ENCODE assay signal across 11 cellular contexts in the genomic region with DNA sequence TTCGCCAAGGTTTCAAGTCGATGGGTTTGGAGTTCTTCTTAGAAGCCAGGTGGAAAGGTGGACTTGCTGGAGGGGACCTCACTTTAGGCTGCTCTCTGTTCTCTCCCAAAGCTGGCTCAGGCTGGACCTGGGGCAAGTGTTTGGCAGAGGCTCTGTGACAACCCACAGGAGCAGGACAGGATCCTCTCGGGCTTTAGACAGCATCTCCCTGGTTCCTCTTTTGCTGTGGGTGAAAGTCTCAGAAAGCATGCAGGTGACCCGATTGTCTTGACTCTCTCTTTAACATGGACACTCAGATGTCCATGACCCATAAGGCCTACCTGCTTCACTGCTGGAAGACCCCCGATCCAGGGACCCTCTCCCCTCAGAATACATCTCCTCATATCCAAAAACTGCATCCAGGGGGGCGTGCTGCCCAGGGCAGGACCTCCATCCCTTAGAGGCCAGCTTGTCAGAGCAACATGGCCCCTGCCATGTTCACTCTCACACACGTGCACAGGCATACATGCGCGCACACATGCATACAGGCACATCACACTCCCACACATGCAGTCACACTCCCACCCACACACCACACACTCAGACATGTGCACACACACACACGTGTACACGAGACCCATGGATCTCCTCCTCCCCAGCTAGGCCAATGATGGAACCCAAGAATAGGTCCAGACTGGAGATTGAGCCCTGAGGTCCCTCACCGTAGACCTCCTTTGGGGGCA. TPM values are rescaled to one million over a fixed set of nuclear protein-coding genes. Genes with fewer than 3 reads are reported as not detected.
DNase-seq lines count a peak whose midpoint lies in the region; ATAC-seq and TF ChIP-seq lines count a peak whose summit lies in the region.
"Had no signal": no experiment of that assay in that cellular context is flagged by ENCODE, and none has a peak within 500 bp of the region (broad histone marks: within the 10 kb centered on the region; RNA-seq: fewer than 3 reads in every experiment).

No MANE protein-coding gene starts in this region.

- no peaks in the 10 kb centered on the region for H3K9me3 Mint-ChIP-seq in activated naive CD4-positive, alpha-beta T cell treated with anti-CD3 and anti-CD28 coated beads, Interleukin-2, amount 50 U/mL, for 24 hours
- no peaks in the 10 kb centered on the region for H3K9me3 Mint-ChIP-seq in activated naive CD8-positive, alpha-beta T cell treated with anti-CD3 and anti-CD28 coated beads for 36 hours

- 86 to 97% methylated on average over 9 to 11 of the region's 12 CpGs for WGBS in mesodermal cell (ENCODE audit: insufficient coverage in 2 of 2), 2 experiments
- 87% methylated on average over 12 of the region's 12 CpGs for WGBS in suprapubic skin

- TF ChIP-seq POLR2A in suprapubic skin (IDR thresholded peaks at IDR 0.05) = no peak

- peak overlapping the region; percentile 19 for H3K27ac Mint-ChIP-seq in activated naive CD4-positive, alpha-beta T cell treated with anti-CD3 and anti-CD28 coated beads, Interleukin-2, amount 50 U/mL, for 24 hours
- peak overlapping the region; percentile 64 for H3K27ac Mint-ChIP-seq in activated naive CD8-positive, alpha-beta T cell treated with anti-CD3 and anti-CD28 coated beads for 36 hours

- H3K4me3 ChIP-seq in mesodermal cell (ENCODE audit: extremely low read depth, insufficient read depth, low read length, poor library complexity, severe bottlenecking) (no peak overlapping the region), suprapubic skin (no peak overlapping the region)

- peaks cover 7% of the 10 kb centered on the region for H3K4me1 Mint-ChIP-seq in activated naive CD4-positive, alpha-beta T cell treated with anti-CD3 and anti-CD28 coated beads, Interleukin-2, amount 50 U/mL, for 24 hours
- peaks cover 7% of the 10 kb centered on the region for H3K4me1 Mint-ChIP-seq in activated naive CD8-positive, alpha-beta T cell treated with anti-CD3 and anti-CD28 coated beads for 36 hours

- DNase-seq in activated naive CD4-positive, alpha-beta T cell (lab: John Stamatoyannopoulos, UW) = no peak
- DNase-seq in activated naive CD8-positive, alpha-beta T cell treated with anti-CD3 and anti-CD28 coated beads for 36 hours = no peak
- DNase-seq in suprapubic skin (ENCODE audit: low spot score in 2 of 2) = no peak
- DNase-seq in NK-92 treated with Interleukin-12 subunit alpha and Interleukin-12 subunit beta, amount 100 ng/mL, for 24 hours (lab: John Stamatoyannopoulos, UW) = no peak
- DNase-seq in activated effector memory CD4-positive, alpha-beta T cell treated with Interleukin-2 at 50 U/mL for 16 hours = no peak
- DNase-seq: KG1; kidney glomerular epithelial cell; stimulated activated CD4-positive, alpha-beta T cell treated with anti-CD3 and anti-CD28 coated beads, Interleukin-4, amount 100 ng/mL, for 24 hours had no signal

- H3K4me3 Mint-ChIP-seq in activated naive CD4-positive, alpha-beta T cell treated with anti-CD3 and anti-CD28 coated beads, Interleukin-2, amount 50 U/mL, for 24 hours = no peak overlapping the region
- H3K4me3 Mint-ChIP-seq in activated naive CD8-positive, alpha-beta T cell treated with anti-CD3 and anti-CD28 coated beads for 36 hours = no peak overlapping the region

- ATAC-seq in GM21576 (IDR thresholded peaks at IDR 0.05; ENCODE audit: unreplicated experiment) = no peak

- H3K4me1 ChIP-seq in mesodermal cell (ENCODE audit: control insufficient read depth, insufficient read depth, low read length, poor library complexity, severe bottlenecking) (peaks cover 31% of the 10 kb centered on the region), suprapubic skin (peaks cover 25% of the 10 kb centered on the region)

- peaks cover 12% of the 10 kb centered on the region for H3K36me3 Mint-ChIP-seq in activated naive CD4-positive, alpha-beta T cell treated with anti-CD3 and anti-CD28 coated beads, Interleukin-2, amount 50 U/mL, for 24 hours
- H3K36me3 Mint-ChIP-seq in activated naive CD8-positive, alpha-beta T cell treated with anti-CD3 and anti-CD28 coated beads for 36 hours = peaks cover 19% of the 10 kb centered on the region

- H3K27me3 ChIP-seq in suprapubic skin = no peaks in the 10 kb centered on the region

- no peak for TF ChIP-seq CTCF in suprapubic skin (IDR thresholded peaks at IDR 0.05)

- H3K36me3 ChIP-seq in mesodermal cell (ENCODE audit: control insufficient read depth, insufficient read depth, low read length) = peaks cover 44% of the 10 kb centered on the region
- H3K36me3 ChIP-seq in suprapubic skin = peaks cover 35% of the 10 kb centered on the region

- peak overlapping the region; percentile 41 for H3K27ac ChIP-seq in mesodermal cell (ENCODE audit: low read depth, low read length, severe bottlenecking)
- H3K27ac ChIP-seq in suprapubic skin = peak overlapping the region; percentile 26

- TF ChIP-seq EP300 in suprapubic skin (IDR thresholded peaks at IDR 0.05) = no peak

- H3K9me3 ChIP-seq in mesodermal cell (ENCODE audit: control insufficient read depth, low read length) = no peaks in the 10 kb centered on the region
- no peaks in the 10 kb centered on the region for H3K9me3 ChIP-seq in suprapubic skin

- H3K27me3 Mint-ChIP-seq in activated naive CD4-positive, alpha-beta T cell treated with anti-CD3 and anti-CD28 coated beads, Interleukin-2, amount 50 U/mL, for 24 hours = no peaks in the 10 kb centered on the region
- H3K27me3 Mint-ChIP-seq in activated naive CD8-positive, alpha-beta T cell treated with anti-CD3 and anti-CD28 coated beads for 36 hours = no peaks in the 10 kb centered on the region

RNA-seq across cellular contexts. Expression of a gene that starts 21.3 kb away (rescaled TPM):
- total RNA-seq in activated naive CD8-positive, alpha-beta T cell treated with anti-CD3 and anti-CD28 coated beads for 36 hours = 100 to 1,000 TPM; 206 to 216 TPM
- 93.4 TPM for polyA plus RNA-seq in mesodermal cell (2013, experiment 1 of 2)
- 83.6 TPM for polyA plus RNA-seq in mesodermal cell (2013, experiment 2 of 2)
- total RNA-seq in suprapubic skin = 10 to 100 TPM; 63.2 to 83.3 (median 75.3) TPM

RNA-seq across cellular contexts. Expression of a gene that starts 21.4 kb away (rescaled TPM):
- 10 to 100 TPM in 1 of 2 experiments, 1 to 10 TPM in 1; 9.1 to 10.6 TPM for total RNA-seq in activated naive CD8-positive, alpha-beta T cell treated with anti-CD3 and anti-CD28 coated beads for 36 hours
- 5.1 TPM for polyA plus RNA-seq in mesodermal cell (2013, experiment 1 of 2)
- 5.7 TPM for polyA plus RNA-seq in mesodermal cell (2013, experiment 2 of 2)
- total RNA-seq in suprapubic skin = 10 to 100 TPM in 1 of 4 donors, 1 to 10 TPM in 3; 5.0 to 12.6 (median 5.4) TPM
